12 cellular contexts compared by ENCODE assay signal in genomic region chr5:169803077-169803981, GRCh38.
A peak's percentile ranks its signal among the peaks of the same experiment; 100 is the strongest.
DNase-seq lines count a peak whose midpoint lies in the region; ATAC-seq lines count a peak whose summit lies in the region.
"Had no signal": no experiment of that assay in that cellular context is flagged by ENCODE, and none has a peak within 500 bp of the region (broad histone marks: within the 10 kb centered on the region; RNA-seq: fewer than 3 reads in every experiment).

No MANE protein-coding gene starts in this region.

- no peak overlapping the region for H3K4ac ChIP-seq in trophoblast cell (ENCODE audit: low read depth, low read length)

- H3K27me3 ChIP-seq in trophoblast cell (ENCODE audit: insufficient read depth, low read length): no peaks in the 10 kb centered on the region

- no peak overlapping the region for H3K4me2 ChIP-seq in trophoblast cell (ENCODE audit: low read length)

- no peak for ATAC-seq in HG02798 (IDR thresholded peaks at IDR 0.05; ENCODE audit: poor library complexity, unreplicated experiment)
- ATAC-seq in HG03432 (IDR thresholded peaks at IDR 0.05; ENCODE audit: unreplicated experiment): no peak

- no peaks in the 10 kb centered on the region for H3K4me1 ChIP-seq in trophoblast cell (ENCODE audit: control insufficient read depth in 1 of 2, insufficient read depth in 2 of 2, low read length in 2 of 2)

- no peak overlapping the region for H3K9ac ChIP-seq in trophoblast cell (ENCODE audit: low read length)

- no peak overlapping the region for H4K91ac ChIP-seq in trophoblast cell (ENCODE audit: low read depth, low read length)

- no peak overlapping the region for H3K4me3 ChIP-seq in trophoblast cell (ENCODE audit: low read depth, low read length)
- H3K4me3 ChIP-seq: SK-N-MC, thoracic aorta had no signal

- no peak overlapping the region for H4K12ac ChIP-seq in trophoblast cell (ENCODE audit: low read depth, low read length)

- no peak overlapping the region for H3K23ac ChIP-seq in trophoblast cell (ENCODE audit: low read length)

- H3K36me3 ChIP-seq in trophoblast cell (ENCODE audit: control insufficient read depth in 1 of 2, insufficient read depth in 2 of 2, low read length in 2 of 2): no peaks in the 10 kb centered on the region
- H3K36me3 ChIP-seq: thoracic aorta had no signal

- H2BK120ac ChIP-seq in trophoblast cell (ENCODE audit: insufficient read depth, low read length, poor library complexity): no peak overlapping the region

- no CpG with 5 or more reads among the region's 10 CpGs for WGBS in trophoblast cell (ENCODE audit: extremely low coverage, insufficient coverage, insufficient read length)

- peaks cover 1% of the 10 kb centered on the region for H3K9me3 ChIP-seq in trophoblast cell (ENCODE audit: insufficient read depth, low read depth, low read length)
- H3K9me3 ChIP-seq: thoracic aorta had no signal

- H3K79me1 ChIP-seq in trophoblast cell (ENCODE audit: low read length): no peaks in the 10 kb centered on the region

- H2BK5ac ChIP-seq in trophoblast cell (ENCODE audit: low read depth, low read length, poor library complexity): no peak overlapping the region

- no peak overlapping the region for H3K18ac ChIP-seq in trophoblast cell (ENCODE audit: low read length)

- H4K8ac ChIP-seq in trophoblast cell (ENCODE audit: low read depth, low read length): no peak overlapping the region

- no peak overlapping the region for H3K27ac ChIP-seq in trophoblast cell (ENCODE audit: low read depth, low read length)
- H3K27ac ChIP-seq: SK-N-MC, thoracic aorta had no signal

- H2AFZ ChIP-seq in trophoblast cell (ENCODE audit: insufficient read depth, low read length, poor library complexity): no peak overlapping the region

- no peak overlapping the region for H2BK12ac ChIP-seq in trophoblast cell (ENCODE audit: low read length)

- H3K79me2 ChIP-seq in trophoblast cell (ENCODE audit: control insufficient read depth, insufficient read depth, low read length, poor library complexity): no peaks in the 10 kb centered on the region

- no peak overlapping the region for H3K14ac ChIP-seq in trophoblast cell (ENCODE audit: low read length)

- no peak overlapping the region for H2AK5ac ChIP-seq in trophoblast cell (ENCODE audit: low read length)

- peak; percentile 98 for DNase-seq in GM04503 (ENCODE audit: low read depth)
- peak; percentile 93 for DNase-seq in SIG-M5 treated with dmso at 0.1 percent for 504 hours (lab: John Stamatoyannopoulos, UW; ENCODE audit: unreplicated experiment)
- DNase-seq in fibroblast of gingiva (ENCODE audit: low read depth): peak; percentile 99
- peak; percentile 92 to 95 for DNase-seq in trophoblast cell
- no peak for DNase-seq in head of caudate nucleus
- DNase-seq in NCI-H2029 (lab: John Stamatoyannopoulos, UW): no peak
- DNase-seq: central memory CD4-positive, alpha-beta T cell; naive B cell had no signal

- intact Hi-C loops in head of caudate nucleus (cut with DNase I): no loop called here

Comparison
In these comparisons a context has a peak if more than half of its experiments do, and no peak if none do; other contexts are left out.
1. DNase-seq: peak in GM04503 (single experiment), SIG-M5 treated with dmso at 0.1 percent for 504 hours (single experiment), fibroblast of gingiva (single experiment) and trophoblast cell (2 of 2); none in head of caudate nucleus (0 of 42) and NCI-H2029 (single experiment).